In genomic region chr1:59317343-59317742, GRCh38 we compare ENCODE assay signal across 1 cellular context.
TF ChIP-seq lines count a peak whose summit lies in the region.

No MANE protein-coding gene starts in this region.

TF ChIP-seq in endothelial cell of umbilical vein, 7 proteins besides CTCF, POLR2A, EP300 and RAD21 (continued from another document):
- no peak for TF ChIP-seq EZH2 (IDR thresholded peaks at IDR 0.05; ENCODE audit: borderline replicate concordance, low read depth, low read length, severe bottlenecking)
- TF ChIP-seq GATA2 (IDR thresholded peaks at IDR 0.05; ENCODE audit: insufficient read depth, insufficient read length, low read depth, low read length) = no peak
- no peak for TF ChIP-seq FOS (IDR thresholded peaks at IDR 0.05; ENCODE audit: borderline replicate concordance, insufficient read depth, low read length)
- TF ChIP-seq MAX (IDR thresholded peaks at IDR 0.05; ENCODE audit: insufficient read depth, insufficient read length) = no peak
